ENCODE assay signal across 25 cellular contexts in genomic region chr18:3115430-3116025, GRCh38.
DNase-seq lines count a peak whose midpoint lies in the region; TF ChIP-seq lines count a peak whose summit lies in the region.
"Had no signal": no experiment of that assay in that cellular context is flagged by ENCODE, and none has a peak within 500 bp of the region (broad histone marks: within the 10 kb centered on the region; RNA-seq: fewer than 3 reads in every experiment).

No MANE protein-coding gene starts in this region.

- DNase-seq in NOMO-1 (lab: John Stamatoyannopoulos, UW; ENCODE audit: unreplicated experiment in 2 of 2): peak; percentile 8 to 12
- no peak for DNase-seq in NOMO-1 treated with DMSO at 0.1 percent for 48 hours (lab: John Stamatoyannopoulos, UW; ENCODE audit: unreplicated experiment)
- DNase-seq in PC-9: peak in 1 of 2 experiments; percentile 84
- peak; percentile 50 for DNase-seq in islet precursor cell
- no peak for DNase-seq in NCI-H128 (lab: John Stamatoyannopoulos, UW; ENCODE audit: unreplicated experiment)
- no peak for DNase-seq in NCI-H446 (lab: John Stamatoyannopoulos, UW)
- DNase-seq in LoVo (ENCODE audit: low spot score): no peak
- DNase-seq: activated CD4-positive, alpha-beta T cell treated with anti-CD3 and anti-CD28 coated beads for 48 hours; activated naive CD4-positive, alpha-beta T cell treated with Interleukin-2 at 50 U/mL for 16 hours; activated T-cell treated with anti-CD3 and anti-CD28 coated beads, Interleukin-2, amount 50 U/mL, for 48 hours; AML-193; amniotic stem cell; effector CD4-positive, alpha-beta T cell; erythroblast; hypothalamus; NCI-H1436; NCI-H526 treated with DMSO at 0.1 percent for 48 hours; SK-N-SH; spleen; stimulated activated CD4-positive, alpha-beta T cell treated with anti-CD3 and anti-CD28 coated beads, Interleukin-2, amount 100 ng/mL, for 48 hours; stimulated activated naive B cell treated with anti-CD40 and anti-IgM and Interleukin-4, amounts not matched to agents 10 μg/mL and 1 μg/mL and 100 μg/mL, for 72 hours; uterus had no signal

- H3K4me3 ChIP-seq in PC-9 (no peak overlapping the region), skeletal muscle tissue (ENCODE audit: low read length in 3 of 3) (no peak overlapping the region)
- H3K4me3 ChIP-seq: gastroesophageal sphincter, HAP-1, spleen, uterus had no signal

- CTCF ChIA-PET in PC-9 (lab: Charles Lee): interaction anchor here (0.6 to 2.6 kb wide), 2 partner anchors 53 to 167 kb away, joined by 3 to 9 read pairs; no protein-coding TSS in a partner anchor

- no peaks in the 10 kb centered on the region for H3K9me2 ChIP-seq in PC-9 (ENCODE audit: insufficient read depth)
- H3K9me2 ChIP-seq: SK-N-SH had no signal

- peak overlapping the region; percentile 35 for H3K27ac ChIP-seq in PC-9
- H3K27ac ChIP-seq in skeletal muscle tissue (ENCODE audit: low read depth, low read length): peak overlapping the region; percentile 11
- H3K27ac ChIP-seq: gastroesophageal sphincter, spleen, uterus had no signal

- intact Hi-C loops in PC-9 (cut with micrococcal nuclease; ENCODE audit: unreplicated experiment): no loop called here

- H3K9me3 ChIP-seq in PC-9 (ENCODE audit: insufficient read depth, low read depth) (no peaks in the 10 kb centered on the region), skeletal muscle tissue (ENCODE audit: control insufficient read depth in 3 of 3, low read length in 3 of 3) (no peaks in the 10 kb centered on the region)
- H3K9me3 ChIP-seq: gastroesophageal sphincter, HAP-1, SK-N-SH, spleen, uterus had no signal

- H3K27me3 ChIP-seq in PC-9 (ENCODE audit: insufficient read depth, low read depth) (no peaks in the 10 kb centered on the region), skeletal muscle tissue (ENCODE audit: control insufficient read depth in 3 of 3, insufficient read depth in 3 of 3, low read length in 3 of 3) (no peaks in the 10 kb centered on the region)
- H3K27me3 ChIP-seq: gastroesophageal sphincter, spleen, uterus had no signal

- TF ChIP-seq CTCF in PC-9 (conservative IDR thresholded peaks at IDR 0.05): no peak

- 0 out of 2 replicates have a peak overlapping the region, but pooled peaks have one; percentile 6 for H3K4me2 ChIP-seq in PC-9
- H3K4me2 ChIP-seq: SK-N-SH had no signal

- H3K4me1 ChIP-seq in PC-9 (replicated peaks; ENCODE audit: insufficient read depth) (peaks cover 70% of the 10 kb centered on the region), skeletal muscle tissue (ENCODE audit: control insufficient read depth in 3 of 3, insufficient read depth in 3 of 3, low read length in 3 of 3) (peaks cover 0 to 2% (median 0%) of the 10 kb centered on the region in 3 donors)
- H3K4me1 ChIP-seq: gastroesophageal sphincter, spleen, uterus had no signal

- no peak overlapping the region for H2AFZ ChIP-seq in PC-9

- BruUV-seq in PC-9 (replicated peaks; lab: Mats Ljungman, UMichigan): no TSS peak

- POLR2A ChIA-PET in PC-9 (lab: Charles Lee; ENCODE audit: unreplicated experiment): no interaction called here

- peaks cover 37% of the 10 kb centered on the region for H3F3A ChIP-seq in PC-9 (ENCODE audit: insufficient read depth, low read depth)

- H3K79me2 ChIP-seq in PC-9 (ENCODE audit: low read depth): no peaks in the 10 kb centered on the region

- H4K20me1 ChIP-seq in PC-9 (ENCODE audit: insufficient read depth): no peaks in the 10 kb centered on the region

- H3K9ac ChIP-seq in skeletal muscle tissue (ENCODE audit: low read depth in 1 of 3, low read length in 3 of 3): no peak overlapping the region
- H3K9ac ChIP-seq: SK-N-SH had no signal

- H3K36me3 ChIP-seq in PC-9 (ENCODE audit: low read depth): no peaks in the 10 kb centered on the region
- peaks cover 36 to 71% (median 70%) of the 10 kb centered on the region in 3 donors for H3K36me3 ChIP-seq in skeletal muscle tissue (ENCODE audit: control insufficient read depth in 3 of 3, insufficient read depth in 3 of 3, low read length in 3 of 3)
- H3K36me3 ChIP-seq: HAP-1, spleen, uterus had no signal

Comparison
In these comparisons a context has a peak if more than half of its experiments do, and no peak if none do; other contexts are left out.
1. DNase-seq: peak in NOMO-1 (2 of 2) and islet precursor cell (single experiment); none in NOMO-1 treated with DMSO at 0.1 percent for 48 hours (single experiment), NCI-H128 (single experiment), NCI-H446 (0 of 2) and LoVo (single experiment).